Comparison of ENCODE assay signal across 10 cellular contexts in genomic region chr5:175909022-175909672, GRCh38. TPM values are rescaled to one million over a fixed set of nuclear protein-coding genes. Genes with fewer than 3 reads are reported as not detected.
DNase-seq lines count a peak whose midpoint lies in the region; ATAC-seq and TF ChIP-seq lines count a peak whose summit lies in the region.
"Not testable (repeated sequence)": the region's sequence is repeated elsewhere in the genome, so short reads cannot be mapped to it uniquely, and the experiment has no call there.
"Had no signal": no experiment of that assay in that cellular context is flagged by ENCODE, and none has a peak within 500 bp of the region (broad histone marks: within the 10 kb centered on the region; RNA-seq: fewer than 3 reads in every experiment).

No MANE protein-coding gene starts in this region.

- H3K27me3 ChIP-seq in GM23338 (ENCODE audit: insufficient read depth); body of pancreas; esophagus muscularis mucosa: not testable (repeated sequence)

- CTCF ChIA-PET in WTC11 (lab: Charles Lee): not testable (repeated sequence)

- H3K4me1 Mint-ChIP-seq in GM23338: peaks cover 19% of the 10 kb centered on the region
- H3K4me1 Mint-ChIP-seq in WTC11: peaks cover 18% of the 10 kb centered on the region
- H3K4me1 Mint-ChIP-seq in nephron progenitor cell: peaks cover 21% of the 10 kb centered on the region
- not testable (repeated sequence) for H3K4me1 Mint-ChIP-seq in stimulated activated naive B cell treated with anti-CD40 and anti-IgM and Interleukin-4, amounts not matched to agents 10 μg/mL and 1 μg/mL and 100 μg/mL, for 72 hours

- not testable (repeated sequence) for H3K9me2 ChIP-seq in GM23338 (ENCODE audit: insufficient read depth)

- 63 to 72% methylated on average over 14 of the region's 14 CpGs for WGBS in body of pancreas, 2 donors
- WGBS in esophagus muscularis mucosa: 73% methylated on average over 13 of the region's 14 CpGs

- not testable (repeated sequence) for H3K36me3 Mint-ChIP-seq in GM23338 (ENCODE audit: low read depth); WTC11; nephron progenitor cell (ENCODE audit: low read depth)
- H3K36me3 Mint-ChIP-seq in stimulated activated naive B cell treated with anti-CD40 and anti-IgM and Interleukin-4, amounts not matched to agents 10 μg/mL and 1 μg/mL and 100 μg/mL, for 72 hours: peaks cover 7 to 15% of the 10 kb centered on the region in 2 donors

- not testable (repeated sequence) for H3K27ac ChIP-seq in GM23338 (ENCODE audit: low read depth); body of pancreas; esophagus muscularis mucosa (replicated peaks in 1 of 4)

- H3K79me2 ChIP-seq in GM23338 (replicated peaks; ENCODE audit: insufficient read depth): not testable (repeated sequence)

- not testable (repeated sequence) for H3K9me3 ChIP-seq in body of pancreas, esophagus muscularis mucosa

- H3K27ac Mint-ChIP-seq in GM23338: peak overlapping the region; percentile 26; the same call in 1 of the 2 replicates
- H3K27ac Mint-ChIP-seq in WTC11: not testable (repeated sequence)
- peak overlapping the region; percentile 95 for H3K27ac Mint-ChIP-seq in nephron progenitor cell
- H3K27ac Mint-ChIP-seq in stimulated activated naive B cell treated with anti-CD40 and anti-IgM and Interleukin-4, amounts not matched to agents 10 μg/mL and 1 μg/mL and 100 μg/mL, for 72 hours: peak overlapping the region; percentile 10

- H3K9me3 Mint-ChIP-seq in GM23338; WTC11; nephron progenitor cell; stimulated activated naive B cell treated with anti-CD40 and anti-IgM and Interleukin-4, amounts not matched to agents 10 μg/mL and 1 μg/mL and 100 μg/mL, for 72 hours: not testable (repeated sequence)

- not testable (repeated sequence) for H3K4me3 ChIP-seq in GM23338, body of pancreas, esophagus muscularis mucosa

- not testable (repeated sequence) for H3K4me2 ChIP-seq in GM23338

- not testable (repeated sequence) for H4K20me1 ChIP-seq in GM23338 (replicated peaks; ENCODE audit: insufficient read depth)

- H3K27me3 Mint-ChIP-seq in GM23338 (ENCODE audit: insufficient read depth, low read depth, poor library complexity): peaks cover 11% of the 10 kb centered on the region
- H3K27me3 Mint-ChIP-seq in WTC11 (ENCODE audit: low read depth); nephron progenitor cell (ENCODE audit: low read depth, poor library complexity); stimulated activated naive B cell treated with anti-CD40 and anti-IgM and Interleukin-4, amounts not matched to agents 10 μg/mL and 1 μg/mL and 100 μg/mL, for 72 hours: not testable (repeated sequence)

- H3K4me3 Mint-ChIP-seq in GM23338 (peak overlapping the region; percentile 3; the same call in 1 of the 3 replicates), WTC11 (0 out of 2 replicates have a peak overlapping the region, but pooled peaks have one; percentile 5), nephron progenitor cell (peak overlapping the region; percentile 48)
- H3K4me3 Mint-ChIP-seq in stimulated activated naive B cell treated with anti-CD40 and anti-IgM and Interleukin-4, amounts not matched to agents 10 μg/mL and 1 μg/mL and 100 μg/mL, for 72 hours: not testable (repeated sequence)

- not testable (repeated sequence) for H3K4me1 ChIP-seq in GM23338 (ENCODE audit: insufficient read depth); esophagus muscularis mucosa
- peaks cover 11% of the 10 kb centered on the region for H3K4me1 ChIP-seq in body of pancreas

- not testable (repeated sequence) for DNase-seq in GM23338 (ENCODE audit: low spot score); WTC11 (ENCODE audit: low spot score); body of pancreas; nephron progenitor cell; stimulated activated naive B cell treated with anti-CD40 and anti-IgM and Interleukin-4, amounts not matched to agents 10 μg/mL and 1 μg/mL and 100 μg/mL, for 72 hours
- peak; percentile 82 for DNase-seq in esophagus muscularis mucosa (ENCODE audit: extremely low spot score)
- DNase-seq in left lobe of liver (ENCODE audit: low spot score): peak; percentile 66

- TF ChIP-seq POLR2A in body of pancreas (IDR thresholded peaks at IDR 0.05); esophagus muscularis mucosa (IDR thresholded peaks at IDR 0.05; ENCODE audit: low read depth): not testable (repeated sequence)

- intact Hi-C loops in body of pancreas (cut with DNase I); esophagus muscularis mucosa (cut with DNase I): not testable (repeated sequence)

- TF ChIP-seq CTCF in GM23338 (conservative IDR thresholded peaks at IDR 0.05; ENCODE audit: low read depth in 2 of 2); WTC11 (IDR thresholded peaks at IDR 0.05); body of pancreas (IDR thresholded peaks at IDR 0.05); esophagus muscularis mucosa (IDR thresholded peaks at IDR 0.05); nephron progenitor cell (IDR thresholded peaks at IDR 0.05): not testable (repeated sequence)

- H3F3A ChIP-seq in GM23338 (replicated peaks; ENCODE audit: low read depth): not testable (repeated sequence)

- H2AFZ ChIP-seq in GM23338: not testable (repeated sequence)

- POLR2A ChIA-PET in WTC11 (lab: Charles Lee): not testable (repeated sequence)

- ATAC-seq in GM23338 (0 out of 3 replicates have a peak, but pooled peaks have one; percentile 8), body of pancreas (peak; percentile 50), left lobe of liver (peak; percentile 70)
- not testable (repeated sequence) for ATAC-seq in WTC11; stimulated activated naive B cell treated with anti-CD40 and anti-IgM and Interleukin-4, amounts not matched to agents 10 μg/mL and 1 μg/mL and 100 μg/mL, for 72 hours (replicated peaks)

- not testable (repeated sequence) for H3K36me3 ChIP-seq in GM23338 (ENCODE audit: insufficient read depth); body of pancreas (replicated peaks in 1 of 2; ENCODE audit: insufficient read depth in 1 of 2, low read depth in 2 of 2); esophagus muscularis mucosa

- not testable (repeated sequence) for TF ChIP-seq EP300 in esophagus muscularis mucosa (IDR thresholded peaks at IDR 0.05)

RNA-seq across cellular contexts. Expression of gene CPLX2, which starts 37.8 kb away (rescaled TPM):
- 0.45 and 0.66 TPM in 2 replicates for total RNA-seq in GM23338 (2014; rRNA removed; shearing (Covaris generic))
- polyA plus RNA-seq in GM23338 (2016; fragmentation: Nextera tagmentation; extraction: Ambion mirVana): 2.1 and 2.3 TPM in 2 replicates
- total RNA-seq in WTC11 (2021) (0.92 to 3.0 TPM (median 1.3 TPM) in 3 replicates), body of pancreas (10 to 100 TPM; 10.9 to 11.9 TPM), esophagus muscularis mucosa (1 to 10 TPM; 1.9 to 7.5 (median 5.4) TPM), left lobe of liver (not detected)
- total RNA-seq: CD8-positive, alpha-beta memory T cell had no signal
- polyA plus RNA-seq: CD14-positive monocyte; CD8-positive, alpha-beta memory T cell; IgD-negative memory B cell had no signal

RNA-seq across cellular contexts. Expression of gene THOC3, which starts 59.0 kb away (rescaled TPM):
- total RNA-seq in GM23338 (2014; rRNA removed; shearing (Covaris generic)): 146 and 152 TPM in 2 replicates
- polyA plus RNA-seq in GM23338 (2016; fragmentation: Nextera tagmentation; extraction: Ambion mirVana): 66.7 and 66.9 TPM in 2 replicates
- total RNA-seq in WTC11 (2021) (119 to 125 TPM (median 124 TPM) in 3 replicates), body of pancreas (10 to 100 TPM; 18.9 to 26.0 TPM), esophagus muscularis mucosa (10 to 100 TPM; 14.4 to 26.8 (median 23.8) TPM), left lobe of liver (21.5 TPM)
